In the genomic region with DNA sequence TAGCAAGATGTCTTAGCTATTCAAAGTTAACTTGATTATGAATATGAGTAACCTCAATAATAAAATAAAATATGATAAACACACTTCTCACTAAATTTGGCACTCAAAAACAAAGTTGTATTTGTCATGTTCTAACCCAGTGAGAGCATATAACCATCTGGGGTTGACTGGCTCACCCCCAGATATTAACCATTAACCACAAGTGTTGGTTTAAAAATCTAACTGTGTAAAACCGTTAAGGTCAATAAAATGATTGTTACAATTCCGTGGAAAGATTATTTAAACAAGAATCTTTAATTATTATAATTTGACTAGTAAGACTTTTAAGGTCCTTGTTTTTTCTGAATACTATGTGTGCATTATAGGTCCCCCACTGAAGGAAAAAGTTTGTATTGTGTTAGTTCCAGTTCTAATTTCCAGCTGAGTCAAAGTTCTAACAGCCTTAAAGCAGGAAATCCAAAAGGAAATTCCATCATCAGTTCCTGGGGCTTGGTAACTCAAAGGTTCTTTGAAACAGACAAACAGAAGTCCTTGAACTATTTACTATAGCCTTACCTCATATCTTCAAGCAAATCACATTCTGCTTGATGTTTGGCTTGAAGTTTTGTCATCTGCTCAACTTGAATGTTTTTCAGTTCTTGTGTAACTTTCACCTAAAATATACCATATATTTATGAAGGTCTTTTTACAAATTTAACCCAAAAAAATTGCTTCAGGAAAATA, we compare ENCODE assay signal across 9 cellular contexts. TPM values are rescaled to one million over a fixed set of nuclear protein-coding genes. Genes with fewer than 3 reads are reported as not detected.
DNase-seq lines count a peak whose midpoint lies in the region; ATAC-seq and TF ChIP-seq lines count a peak whose summit lies in the region.
"Had no signal": no experiment of that assay in that cellular context is flagged by ENCODE, and none has a peak within 500 bp of the region (broad histone marks: within the 10 kb centered on the region; RNA-seq: fewer than 3 reads in every experiment).

No MANE protein-coding gene starts in this region.

- H3K9me3 Mint-ChIP-seq in activated naive CD4-positive, alpha-beta T cell treated with anti-CD3 and anti-CD28 coated beads, Interleukin-2, amount 10 ng/mL, durations not matched to agents 7 days and 5 days, result no peaks in the 10 kb centered on the region
- no peaks in the 10 kb centered on the region for H3K9me3 Mint-ChIP-seq in activated naive CD4-positive, alpha-beta T cell treated with anti-CD3 and anti-CD28 coated beads, Interleukin-2, amount 50 U/mL, for 72 hours
- H3K9me3 Mint-ChIP-seq in activated naive CD8-positive, alpha-beta T cell (ENCODE audit: low read depth), result no peaks in the 10 kb centered on the region

- no peak overlapping the region for H3K27ac Mint-ChIP-seq in activated naive CD4-positive, alpha-beta T cell treated with anti-CD3 and anti-CD28 coated beads, Interleukin-2, amount 10 ng/mL, durations not matched to agents 7 days and 5 days
- H3K27ac Mint-ChIP-seq in activated naive CD4-positive, alpha-beta T cell treated with anti-CD3 and anti-CD28 coated beads, Interleukin-2, amount 50 U/mL, for 72 hours, result peak overlapping the region in 1 of 2 donors; percentile 85
- H3K27ac Mint-ChIP-seq in activated naive CD8-positive, alpha-beta T cell, result no peak overlapping the region

- H3K4me3 Mint-ChIP-seq in activated naive CD4-positive, alpha-beta T cell treated with anti-CD3 and anti-CD28 coated beads, Interleukin-2, amount 10 ng/mL, durations not matched to agents 7 days and 5 days, result peak overlapping the region; percentile 85
- H3K4me3 Mint-ChIP-seq in activated naive CD8-positive, alpha-beta T cell, result peak overlapping the region; percentile 95

- H3K9me3 ChIP-seq in transverse colon, result no peaks in the 10 kb centered on the region
- H3K9me3 ChIP-seq: mucosa of descending colon had no signal

- peak overlapping the region; percentile 93 to 98 (median 96) for H3K27ac ChIP-seq in transverse colon

- DNase-seq in activated naive CD4-positive, alpha-beta T cell treated with anti-CD3 and anti-CD28 coated beads, Interleukin-2, amount 10 ng/mL, durations not matched to agents 7 days and 5 days, result no peak
- DNase-seq in activated naive CD4-positive, alpha-beta T cell treated with anti-CD3 and anti-CD28 coated beads, Interleukin-2, amount 50 U/mL, for 72 hours (ENCODE audit: low spot score in 2 of 2), result no peak
- DNase-seq in kidney glomerular epithelial cell (lab: John Stamatoyannopoulos, UW) (peak; percentile 45), transverse colon (no peak), C1 segment of cervical spinal cord (lab: John Stamatoyannopoulos, UW) (no peak), HT-29 (ENCODE audit: low spot score) (no peak)
- no peak for DNase-seq in effector CD8-positive, alpha-beta T cell (lab: John Stamatoyannopoulos, UW)

- H3K36me3 ChIP-seq in transverse colon, result no peaks in the 10 kb centered on the region

- no peaks in the 10 kb centered on the region for H3K27me3 ChIP-seq in transverse colon

- peaks cover 9 to 50% (median 17%) of the 10 kb centered on the region in 4 donors for H3K4me1 ChIP-seq in transverse colon

- H3K36me3 Mint-ChIP-seq in activated naive CD4-positive, alpha-beta T cell treated with anti-CD3 and anti-CD28 coated beads, Interleukin-2, amount 10 ng/mL, durations not matched to agents 7 days and 5 days, result peaks cover 37% of the 10 kb centered on the region
- peaks cover 5 to 21% of the 10 kb centered on the region in 2 donors for H3K36me3 Mint-ChIP-seq in activated naive CD4-positive, alpha-beta T cell treated with anti-CD3 and anti-CD28 coated beads, Interleukin-2, amount 50 U/mL, for 72 hours
- no peaks in the 10 kb centered on the region for H3K36me3 Mint-ChIP-seq in activated naive CD8-positive, alpha-beta T cell

- TF ChIP-seq POLR2A in transverse colon (IDR thresholded peaks at IDR 0.05), result no peak

- ATAC-seq in activated naive CD4-positive, alpha-beta T cell treated with anti-CD3 and anti-CD28 coated beads, Interleukin-2, amount 50 U/mL, for 72 hours, result no peak
- ATAC-seq: mucosa of descending colon had no signal

- H3K4me1 Mint-ChIP-seq in activated naive CD4-positive, alpha-beta T cell treated with anti-CD3 and anti-CD28 coated beads, Interleukin-2, amount 10 ng/mL, durations not matched to agents 7 days and 5 days, result peaks cover 58% of the 10 kb centered on the region
- peaks cover 55% of the 10 kb centered on the region for H3K4me1 Mint-ChIP-seq in activated naive CD8-positive, alpha-beta T cell (ENCODE audit: low read depth)

- CTCF ChIA-PET in activated naive CD4-positive, alpha-beta T cell treated with anti-CD3 and anti-CD28 coated beads, Interleukin-2, amount 10 ng/mL, durations not matched to agents 7 days and 5 days (lab: Charles Lee), result interaction anchor here (0.8 to 1.6 kb wide), 2 partner anchors 14 to 38 kb away, joined by 3 to 9 read pairs; no protein-coding TSS in a partner anchor

- TF ChIP-seq CTCF in transverse colon (IDR thresholded peaks at IDR 0.05), result no peak

- TF ChIP-seq EP300 in transverse colon (IDR thresholded peaks at IDR 0.05; ENCODE audit: low read depth), result no peak

- peaks cover 4% of the 10 kb centered on the region for H3K27me3 Mint-ChIP-seq in activated naive CD4-positive, alpha-beta T cell treated with anti-CD3 and anti-CD28 coated beads, Interleukin-2, amount 10 ng/mL, durations not matched to agents 7 days and 5 days
- no peaks in the 10 kb centered on the region for H3K27me3 Mint-ChIP-seq in activated naive CD8-positive, alpha-beta T cell

- peak overlapping the region in 2 of 4 donors; percentile 74 to 77 for H3K4me3 ChIP-seq in transverse colon
- H3K4me3 ChIP-seq: mucosa of descending colon had no signal

- in situ Hi-C loops in transverse colon (cut with MboI; ENCODE audit: low pct_ligation_motif_present in 1 of 4, low pct_unique_long_range_greater_than_20kb in 1 of 4, low sequenced_read_pairs in 3 of 4), result no loop called here

- intact Hi-C loops in transverse colon (cut with DNase I; ENCODE audit: low total_unique reads), result loop anchor here (5.0 kb wide), 1 partner anchor 38 kb away; no protein-coding TSS in a partner anchor

- 0 to 11% methylated on average over 2 of the region's 2 CpGs for WGBS in transverse colon (ENCODE audit: low coverage in 1 of 2), 2 donors

RNA-seq across cellular contexts. Expression of gene FCHSD2, which starts 2.5 kb away (rescaled TPM):
- 10 to 100 TPM; 10.3 to 32.4 TPM for total RNA-seq in activated naive CD4-positive, alpha-beta T cell treated with anti-CD3 and anti-CD28 coated beads, Interleukin-2, amount 50 U/mL, for 72 hours
- total RNA-seq in transverse colon, result 10 to 100 TPM in 3 of 4 donors, 1 to 10 TPM in 1; 9.1 to 15.9 (median 15.0) TPM
- 2.9 and 4.8 TPM in 2 replicates for total RNA-seq in HT-29 (2014; rRNA removed; shearing (Covaris generic))
